In genomic region chr2:75055307-75055819, GRCh38 we compare ENCODE assay signal across 21 cellular contexts.
DNase-seq lines count a peak whose midpoint lies in the region; ATAC-seq and TF ChIP-seq lines count a peak whose summit lies in the region.
"Had no signal": no experiment of that assay in that cellular context is flagged by ENCODE, and none has a peak within 500 bp of the region (broad histone marks: within the 10 kb centered on the region; RNA-seq: fewer than 3 reads in every experiment).

No MANE protein-coding gene starts in this region.

- BruUV-seq in IMR-90 (replicated peaks; lab: Mats Ljungman, UMichigan): no TSS peak

- H4K20me1 ChIP-seq in GM23248 (ENCODE audit: insufficient read depth): no peaks in the 10 kb centered on the region
- H4K20me1 ChIP-seq in IMR-90 (ENCODE audit: insufficient read depth, low read length): no peaks in the 10 kb centered on the region

- H2AK5ac ChIP-seq in IMR-90 (ENCODE audit: low read depth, low read length) (no peak overlapping the region), mesendoderm (ENCODE audit: low read length) (peak overlapping the region; percentile 73)

- H3K18ac ChIP-seq in IMR-90 (ENCODE audit: low read depth, low read length) (no peak overlapping the region), mesendoderm (ENCODE audit: low read length) (peak overlapping the region; percentile 96)

- TF ChIP-seq CTCF in IMR-90 (conservative IDR thresholded peaks at IDR 0.05; ENCODE audit: low read depth, low read length): no peak
- no peak for TF ChIP-seq CTCF in natural killer cell (IDR thresholded peaks at IDR 0.05)
- no peak for TF ChIP-seq CTCF in omental fat pad (IDR thresholded peaks at IDR 0.05)

- peaks cover under 1 to 18% of the 10 kb centered on the region in 2 donors for H3K27me3 Mint-ChIP-seq in natural killer cell (ENCODE audit: low read depth in 2 of 2)
- H3K27me3 Mint-ChIP-seq: memory B cell had no signal

- TF ChIP-seq RAD21 in IMR-90 (IDR thresholded peaks at IDR 0.05; ENCODE audit: low read length): no peak

- H3K27ac ChIP-seq in GM23248: peak overlapping the region; percentile 65
- no peak overlapping the region for H3K27ac ChIP-seq in IMR-90 (ENCODE audit: insufficient read depth, low read length)
- peak overlapping the region; percentile 96 for H3K27ac ChIP-seq in mesendoderm (ENCODE audit: low read depth, low read length)
- H3K27ac ChIP-seq: prostate gland, testis had no signal

- H3K9ac ChIP-seq in GM23248: no peak overlapping the region
- H3K9ac ChIP-seq in IMR-90 (ENCODE audit: low read depth, low read length): no peak overlapping the region
- peak overlapping the region; percentile 44 for H3K9ac ChIP-seq in mesendoderm (ENCODE audit: low read length)

- in situ Hi-C loops in GM23248 (cut with MboI): no loop called here
- in situ Hi-C loops in IMR-90 (cut with MboI; ENCODE audit: low sequenced_read_pairs): no loop called here

- no peaks in the 10 kb centered on the region for H3K9me3 Mint-ChIP-seq in natural killer cell
- H3K9me3 Mint-ChIP-seq: memory B cell, nephron had no signal

- H3K4ac ChIP-seq in IMR-90 (ENCODE audit: low read depth, low read length): no peak overlapping the region
- H3K4ac ChIP-seq in mesendoderm (ENCODE audit: low read depth, low read length): peak overlapping the region; percentile 99

- no peak overlapping the region for H3K27ac Mint-ChIP-seq in natural killer cell
- H3K27ac Mint-ChIP-seq: memory B cell, nephron had no signal

- H3K79me1 ChIP-seq in IMR-90 (ENCODE audit: low read depth in 1 of 2, low read length in 2 of 2) (no peaks in the 10 kb centered on the region), mesendoderm (ENCODE audit: low read length) (no peaks in the 10 kb centered on the region)

- TF ChIP-seq POLR2A in IMR-90 (IDR thresholded peaks at IDR 0.05; ENCODE audit: low read depth, low read length): no peak

- no peak overlapping the region for H2BK120ac ChIP-seq in IMR-90 (ENCODE audit: low read depth, low read length)
- no peak overlapping the region for H2BK120ac ChIP-seq in mesendoderm (ENCODE audit: low read depth, low read length)

- H2BK15ac ChIP-seq in IMR-90 (ENCODE audit: low read depth, low read length): no peak overlapping the region
- peak overlapping the region; percentile 13 for H2BK15ac ChIP-seq in mesendoderm (replicated peaks; ENCODE audit: low read depth)

- intact Hi-C loops in IMR-90 (cut with micrococcal nuclease) (no loop called here), natural killer cell (cut with micrococcal nuclease) (no loop called here)

- H3K9me1 ChIP-seq in IMR-90 (ENCODE audit: insufficient read depth, low read length): no peaks in the 10 kb centered on the region

- no peaks in the 10 kb centered on the region for H3K79me2 ChIP-seq in GM23248 (ENCODE audit: insufficient read depth)
- H3K79me2 ChIP-seq in mesendoderm (ENCODE audit: control insufficient read depth, insufficient read depth, low read length): no peaks in the 10 kb centered on the region

- no peak overlapping the region for H4K5ac ChIP-seq in IMR-90 (ENCODE audit: low read depth, low read length)
- H4K5ac ChIP-seq in mesendoderm (ENCODE audit: low read length): no peak overlapping the region

- no peaks in the 10 kb centered on the region for H3K36me3 Mint-ChIP-seq in natural killer cell

- H3K4me3 ChIP-seq in GM23248 (no peak overlapping the region), IMR-90 (ENCODE audit: insufficient read depth, low read depth, low read length) (no peak overlapping the region), mesendoderm (ENCODE audit: low read length) (no peak overlapping the region)
- H3K4me3 ChIP-seq: prostate gland, smooth muscle cell, testis had no signal

- H3K56ac ChIP-seq in IMR-90 (ENCODE audit: extremely low read depth, insufficient read depth, low read length) (no peak overlapping the region), mesendoderm (ENCODE audit: low read length) (peak overlapping the region; percentile 84)

- H3K9me2 ChIP-seq in GM23248 (ENCODE audit: insufficient read depth): no peaks in the 10 kb centered on the region

- POLR2A ChIA-PET in IMR-90 (lab: Charles Lee; ENCODE audit: unreplicated experiment): no interaction called here

- H3F3A ChIP-seq in GM23248 (ENCODE audit: insufficient read depth): 0 out of 2 replicates have a peak, but pooled peaks cover 3% of the 10 kb centered on the region

- no peak for DNase-seq in GM23248
- DNase-seq in IMR-90: no peak
- peak; percentile 65 for DNase-seq in mesendoderm
- DNase-seq in natural killer cell: no peak
- DNase-seq in omental fat pad (ENCODE audit: low spot score): no peak
- no peak for DNase-seq in activated T-cell treated with anti-CD3 and anti-CD28 coated beads, Interleukin-2, amount 50 U/mL, for 1 hour
- DNase-seq: activated CD8-positive, alpha-beta memory T cell treated with anti-CD3 and anti-CD28 coated beads for 24 hours; Calu3; caudate nucleus; effector CD4-positive, alpha-beta T cell; GDM1; kidney; NCI-H1694 treated with DMSO at 0.1 percent for 48 hours; NCI-H524 treated with DMSO at 0.1 percent for 48 hours; testis had no signal

- H4K91ac ChIP-seq in IMR-90 (ENCODE audit: insufficient read depth, low read depth, low read length): no peak overlapping the region

- peak overlapping the region; percentile 13 for H3K4me2 ChIP-seq in GM23248 (ENCODE audit: unreplicated experiment)
- H3K4me2 ChIP-seq in IMR-90 (ENCODE audit: low read depth, low read length): no peak overlapping the region
- H3K4me2 ChIP-seq in mesendoderm (ENCODE audit: low read length): no peak overlapping the region
- H3K4me2 ChIP-seq: smooth muscle cell had no signal

- H2BK20ac ChIP-seq in IMR-90 (ENCODE audit: low read depth, low read length): no peak overlapping the region

- H4K8ac ChIP-seq in IMR-90 (ENCODE audit: low read depth in 2 of 2, low read length in 2 of 2): no peak overlapping the region
- H4K8ac ChIP-seq in mesendoderm (ENCODE audit: low read depth, low read length): no peak overlapping the region

- no peak overlapping the region for H2BK5ac ChIP-seq in IMR-90 (ENCODE audit: low read depth, low read length, poor library complexity, severe bottlenecking)
- peak overlapping the region; percentile 89 for H2BK5ac ChIP-seq in mesendoderm (ENCODE audit: low read length)

- H2AFZ ChIP-seq in GM23248: peak overlapping the region; percentile 29; the same call in 1 of the 2 replicates
- no peak overlapping the region for H2AFZ ChIP-seq in IMR-90 (replicated peaks; ENCODE audit: low read length, poor library complexity)

- WGBS in GM23248 (ENCODE audit: low coverage in 1 of 2, low lambda C conversion rate in 2 of 2, missing lambda C conversion rate in 2 of 2), 2 experiments: 60 to 66% methylated on average over 6 of the region's 6 CpGs
- no CpG with 5 or more reads among the region's 6 CpGs for WGBS in IMR-90 (ENCODE audit: extremely low coverage in 2 of 2, insufficient read length in 1 of 2), 2 experiments
- WGBS in mesendoderm (ENCODE audit: extremely low coverage, insufficient coverage, low lambda C conversion rate): no CpG with 5 or more reads among the region's 6 CpGs

- H3K9me3 ChIP-seq in GM23248 (ENCODE audit: low read depth): no peaks in the 10 kb centered on the region
- H3K9me3 ChIP-seq in IMR-90 (ENCODE audit: control insufficient read depth, insufficient read depth, low read length): no peaks in the 10 kb centered on the region
- H3K9me3 ChIP-seq: prostate gland, testis had no signal

- CTCF ChIA-PET in IMR-90 (lab: Yijun Ruan, JAX): no interaction called here

- H3K4me1 ChIP-seq in GM23248 (ENCODE audit: insufficient read depth): peaks cover 22% of the 10 kb centered on the region
- H3K4me1 ChIP-seq in IMR-90 (ENCODE audit: control insufficient read depth, insufficient read depth, low read length): no peaks in the 10 kb centered on the region
- peaks cover 14% of the 10 kb centered on the region for H3K4me1 ChIP-seq in mesendoderm (ENCODE audit: control insufficient read depth, low read depth, low read length)
- H3K4me1 ChIP-seq: prostate gland, testis had no signal

- H3K27me3 ChIP-seq in GM23248 (replicated peaks; ENCODE audit: insufficient read depth): no peaks in the 10 kb centered on the region
- no peaks in the 10 kb centered on the region for H3K27me3 ChIP-seq in IMR-90 (ENCODE audit: control insufficient read depth, insufficient read depth, low read length)
- H3K27me3 ChIP-seq in mesendoderm (ENCODE audit: insufficient read depth, low read length, poor library complexity): no peaks in the 10 kb centered on the region
- H3K27me3 ChIP-seq: testis had no signal

- H3K36me3 ChIP-seq in GM23248 (ENCODE audit: low read depth): no peaks in the 10 kb centered on the region
- H3K36me3 ChIP-seq in IMR-90 (ENCODE audit: control insufficient read depth, insufficient read depth, low read length): no peaks in the 10 kb centered on the region
- H3K36me3 ChIP-seq in mesendoderm (ENCODE audit: control insufficient read depth, insufficient read depth, low read length): no peaks in the 10 kb centered on the region
- H3K36me3 ChIP-seq: prostate gland had no signal

- peak overlapping the region; percentile 10 for H2AK9ac ChIP-seq in IMR-90 (replicated peaks; ENCODE audit: low read depth, low read length, poor library complexity)

- dilution Hi-C loops in IMR-90 (cut with HindIII; ENCODE audit: low sequenced_read_pairs, unreplicated experiment): no loop called here

- H3K14ac ChIP-seq in IMR-90 (replicated peaks; ENCODE audit: low read depth, low read length): no peak overlapping the region

- H3K23ac ChIP-seq in IMR-90 (ENCODE audit: low read depth, low read length) (no peak overlapping the region), mesendoderm (ENCODE audit: low read length) (peak overlapping the region; percentile 84)

- H3K4me1 Mint-ChIP-seq in natural killer cell: peaks cover 0 to 1% of the 10 kb centered on the region in 2 donors

- peak; percentile 20 for ATAC-seq in GM18909 (IDR thresholded peaks at IDR 0.05; ENCODE audit: poor library complexity, unreplicated experiment)
- no peak for ATAC-seq in IMR-90 (ENCODE audit: low read depth)
- ATAC-seq in natural killer cell: no peak
- no peak for ATAC-seq in omental fat pad (ENCODE audit: low FRiP score)
- ATAC-seq: activated CD4-positive, CD25-positive, alpha-beta regulatory T cell treated with anti-CD3 and anti-CD28 coated beads, Interleukin-2, amount 50 U/mL, for 24 hours had no signal

- H3K4me3 Mint-ChIP-seq in natural killer cell: no peak overlapping the region
- H3K4me3 Mint-ChIP-seq: memory B cell, nephron had no signal

TF ChIP-seq in IMR-90, 13 proteins besides CTCF, POLR2A, EP300 and RAD21 (continues in another document):
- TF ChIP-seq RCOR1 (IDR thresholded peaks at IDR 0.05; ENCODE audit: insufficient replicate concordance, low read length) (no peak), MAFK (IDR thresholded peaks at IDR 0.05; ENCODE audit: low read depth, low read length) (no peak), ELK1 (IDR thresholded peaks at IDR 0.05; ENCODE audit: borderline replicate concordance, low read depth, low read length) (no peak)
